Comparison of ENCODE assay signal across 8 cellular contexts in the genomic region with DNA sequence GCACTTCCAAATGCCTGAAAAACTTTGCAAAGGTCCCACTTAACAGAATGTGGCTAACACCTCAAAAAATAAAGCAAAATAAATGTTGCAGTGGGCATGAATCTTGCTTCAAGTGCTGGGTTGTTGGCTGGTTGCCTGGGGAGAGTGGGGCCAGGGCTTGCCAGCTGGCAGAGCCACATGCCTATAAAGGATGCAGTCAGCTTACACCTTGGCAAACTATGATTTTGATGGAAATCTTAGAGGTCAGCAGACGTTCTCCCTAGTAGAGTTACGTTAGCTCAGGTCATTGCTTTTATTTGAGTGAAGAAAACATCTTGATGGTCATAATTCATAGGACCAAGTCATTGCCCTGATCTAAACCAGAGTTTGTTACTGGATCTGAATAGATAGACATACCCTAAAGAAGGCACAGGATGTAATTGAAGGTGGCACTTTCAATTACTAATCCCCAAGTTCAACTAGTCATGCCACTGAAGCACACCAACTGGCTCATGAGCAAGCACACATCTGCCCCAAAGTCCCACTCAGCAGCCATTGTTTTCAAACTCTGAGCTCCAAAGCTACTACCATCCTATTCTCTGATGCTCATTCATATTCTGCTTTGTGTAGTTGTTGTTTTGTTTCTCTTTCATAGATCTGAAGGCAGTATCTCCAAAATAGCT. TPM values are rescaled to one million over a fixed set of nuclear protein-coding genes. Genes with fewer than 3 reads are reported as not detected.
DNase-seq lines count a peak whose midpoint lies in the region; FAIRE-seq and TF ChIP-seq lines count a peak whose summit lies in the region.

No MANE protein-coding gene starts in this region.

- TF ChIP-seq POLR2A in stomach (IDR thresholded peaks at IDR 0.05): no peak
- TF ChIP-seq POLR2A in tibial nerve (IDR thresholded peaks at IDR 0.05): no peak

- 15 to 28% (median 26%) methylated on average over 2 of the region's 2 CpGs for WGBS in stomach, 5 donors
- WGBS in tibial nerve, 2 donors: 43 to 48% methylated on average over 2 of the region's 2 CpGs

- H3K27me3 ChIP-seq in stomach (no peaks in the 10 kb centered on the region), tibial nerve (no peaks in the 10 kb centered on the region)
- no peaks in the 10 kb centered on the region for H3K27me3 ChIP-seq in effector memory CD4-positive, alpha-beta T cell (replicated peaks; ENCODE audit: control insufficient read depth, insufficient read depth, low read length, poor library complexity, severe bottlenecking)

- H3K9me3 ChIP-seq in stomach (no peaks in the 10 kb centered on the region), tibial nerve (peaks cover 0 to 2% (median 0%) of the 10 kb centered on the region in 4 donors)
- no peaks in the 10 kb centered on the region for H3K9me3 ChIP-seq in effector memory CD4-positive, alpha-beta T cell (ENCODE audit: control insufficient read depth, low read length)

- TF ChIP-seq EP300 in stomach (IDR thresholded peaks at IDR 0.05) (no peak), tibial nerve (IDR thresholded peaks at IDR 0.05) (no peak)

- H3K4me1 Mint-ChIP-seq in activated naive CD8-positive, alpha-beta T cell (ENCODE audit: low read depth): peaks cover 31% of the 10 kb centered on the region
- H3K4me1 Mint-ChIP-seq in activated naive CD8-positive, alpha-beta T cell treated with anti-CD3 and anti-CD28 coated beads for 36 hours: peaks cover 29% of the 10 kb centered on the region

- H3K36me3 Mint-ChIP-seq in activated naive CD8-positive, alpha-beta T cell: no peaks in the 10 kb centered on the region
- H3K36me3 Mint-ChIP-seq in activated naive CD8-positive, alpha-beta T cell treated with anti-CD3 and anti-CD28 coated beads for 36 hours: peaks cover under 1% of the 10 kb centered on the region

- TF ChIP-seq CTCF in stomach (IDR thresholded peaks at IDR 0.05) (no peak), tibial nerve (IDR thresholded peaks at IDR 0.05) (no peak)

- H3K4me1 ChIP-seq in stomach (peaks cover 6 to 35% (median 18%) of the 10 kb centered on the region in 4 donors), tibial nerve (peaks cover 0 to 27% (median 0%) of the 10 kb centered on the region in 4 donors)
- H3K4me1 ChIP-seq in effector memory CD4-positive, alpha-beta T cell (ENCODE audit: control insufficient read depth, insufficient read depth, low read length, poor library complexity, severe bottlenecking): peaks cover 5% of the 10 kb centered on the region

- DNase-seq in activated naive CD8-positive, alpha-beta T cell treated with anti-CD3 and anti-CD28 coated beads for 36 hours: no peak
- DNase-seq in NCI-H446 (lab: John Stamatoyannopoulos, UW) (peak; percentile 91), cerebellar cortex (ENCODE audit: low spot score) (peak; percentile 37), stomach (peak; percentile 73), tibial nerve (ENCODE audit: low spot score in 2 of 2) (no peak), GM19239 (ENCODE audit: insufficient read length, low spot score) (no peak)
- no peak for DNase-seq in effector memory CD4-positive, alpha-beta T cell

- H3K27ac Mint-ChIP-seq in activated naive CD8-positive, alpha-beta T cell: peak overlapping the region; percentile 54
- H3K27ac Mint-ChIP-seq in activated naive CD8-positive, alpha-beta T cell treated with anti-CD3 and anti-CD28 coated beads for 36 hours: no peak overlapping the region

- H3K9me3 Mint-ChIP-seq in activated naive CD8-positive, alpha-beta T cell (ENCODE audit: low read depth): no peaks in the 10 kb centered on the region
- H3K9me3 Mint-ChIP-seq in activated naive CD8-positive, alpha-beta T cell treated with anti-CD3 and anti-CD28 coated beads for 36 hours: no peaks in the 10 kb centered on the region

- H3K27ac ChIP-seq in stomach (no peak overlapping the region), tibial nerve (no peak overlapping the region)
- no peak overlapping the region for H3K27ac ChIP-seq in effector memory CD4-positive, alpha-beta T cell (ENCODE audit: insufficient read depth, low read length, poor library complexity, severe bottlenecking)

- H3K4me3 Mint-ChIP-seq in activated naive CD8-positive, alpha-beta T cell: no peak overlapping the region
- no peak overlapping the region for H3K4me3 Mint-ChIP-seq in activated naive CD8-positive, alpha-beta T cell treated with anti-CD3 and anti-CD28 coated beads for 36 hours

- H3K27me3 Mint-ChIP-seq in activated naive CD8-positive, alpha-beta T cell: no peaks in the 10 kb centered on the region
- no peaks in the 10 kb centered on the region for H3K27me3 Mint-ChIP-seq in activated naive CD8-positive, alpha-beta T cell treated with anti-CD3 and anti-CD28 coated beads for 36 hours

- H3K36me3 ChIP-seq in stomach: no peaks in the 10 kb centered on the region
- no peaks in the 10 kb centered on the region for H3K36me3 ChIP-seq in effector memory CD4-positive, alpha-beta T cell (ENCODE audit: control insufficient read depth, insufficient read depth, low read length)
- H3K36me3 ChIP-seq in tibial nerve: no peaks in the 10 kb centered on the region

- no peak overlapping the region for H3K4me3 ChIP-seq in stomach
- no peak overlapping the region for H3K4me3 ChIP-seq in effector memory CD4-positive, alpha-beta T cell (ENCODE audit: insufficient read depth, low read depth, low read length, poor library complexity, severe bottlenecking)
- H3K4me3 ChIP-seq in tibial nerve: no peak overlapping the region

- no peak for FAIRE-seq in GM19239 (lab: Jason Lieb, UNC)

- intact Hi-C loops in stomach (cut with DNase I; ENCODE audit: low total_unique reads): no loop called here

RNA-seq across cellular contexts. Expression of a gene that starts 51.2 kb away (rescaled TPM):
- total RNA-seq in activated naive CD8-positive, alpha-beta T cell treated with anti-CD3 and anti-CD28 coated beads for 36 hours: 1 to 10 TPM; 3.0 to 3.2 TPM
- total RNA-seq in stomach (10 to 100 TPM; 14.5 to 39.3 (median 24.8) TPM), tibial nerve (10 to 100 TPM; 10.6 to 15.5 (median 13.7) TPM)
- 1 to 10 TPM; 2.9 to 4.6 (median 4.3) TPM for polyA plus RNA-seq in stomach

Comparison
In these comparisons a context has a peak if more than half of its experiments do, and no peak if none do; other contexts are left out.
1. DNase-seq: peak in NCI-H446 (2 of 2), cerebellar cortex (single experiment) and stomach (single experiment); none in activated naive CD8-positive, alpha-beta T cell treated with anti-CD3 and anti-CD28 coated beads for 36 hours (single experiment), effector memory CD4-positive, alpha-beta T cell (0 of 3), tibial nerve (0 of 2) and GM19239 (single experiment).